Comparison of ENCODE assay signal across 20 cellular contexts in genomic region chr19:8204961-8205360, GRCh38. TPM values are rescaled to one million over a fixed set of nuclear protein-coding genes. Genes with fewer than 3 reads are reported as not detected.
DNase-seq lines count a peak whose midpoint lies in the region; ATAC-seq, FAIRE-seq and TF ChIP-seq lines count a peak whose summit lies in the region.
"Had no signal": no experiment of that assay in that cellular context is flagged by ENCODE, and none has a peak within 500 bp of the region (broad histone marks: within the 10 kb centered on the region; RNA-seq: fewer than 3 reads in every experiment).

No MANE protein-coding gene starts in this region.

- DNase-seq in T47D (ENCODE audit: low read depth in 1 of 2, low spot score in 1 of 2) (peak; percentile 31 to 80), MCF 10A (ENCODE audit: unreplicated experiment) (no peak), NCI-H2107 (lab: John Stamatoyannopoulos, UW) (peak; percentile 57), body of pancreas (peak; percentile 90 to 97 (median 95)), type B pancreatic cell (ENCODE audit: extremely low spot score, unreplicated experiment) (no peak), RCC 7860 (ENCODE audit: low spot score) (no peak), kidney glomerular epithelial cell (lab: John Stamatoyannopoulos, UW) (no peak)
- DNase-seq in effector memory CD4-positive, alpha-beta T cell, result no peak
- DNase-seq: activated CD4-positive, alpha-beta T cell treated with anti-CD3 and anti-CD28 coated beads for 36 hours; CD4-positive, CD25-positive, alpha-beta regulatory T cell; hypothalamus; left cardiac atrium; NCI-H446 treated with DMSO at 0.1 percent for 48 hours; stimulated activated CD4-positive, alpha-beta T cell treated with anti-CD3 and anti-CD28 coated beads, Interleukin-4, amount 100 ng/mL, for 4 hours had no signal

- H3K9me3 Mint-ChIP-seq in MCF 10A (ENCODE audit: unreplicated experiment) (no peaks in the 10 kb centered on the region), type B pancreatic cell (no peaks in the 10 kb centered on the region)
- H3K9me3 Mint-ChIP-seq: CD4-positive, CD25-positive, alpha-beta regulatory T cell had no signal

- H3K4me3 ChIP-seq in body of pancreas, result no peak overlapping the region
- no peak overlapping the region for H3K4me3 ChIP-seq in effector memory CD4-positive, alpha-beta T cell (ENCODE audit: insufficient read depth, low read depth, low read length, poor library complexity, severe bottlenecking)
- H3K4me3 ChIP-seq: tibial nerve had no signal

- CTCF ChIA-PET in MCF 10A (lab: Yijun Ruan, JAX), result interaction anchor here (1.1 kb wide), 1 partner anchor 198 kb away, joined by 4 read pairs; no protein-coding TSS in a partner anchor

- H3K27me3 Mint-ChIP-seq in MCF 10A (ENCODE audit: insufficient read depth, unreplicated experiment) (peaks cover 12% of the 10 kb centered on the region), type B pancreatic cell (peaks cover 4% of the 10 kb centered on the region)
- H3K27me3 Mint-ChIP-seq: activated CD4-positive, alpha-beta T cell treated with anti-CD3 and anti-CD28 coated beads for 36 hours; activated naive CD8-positive, alpha-beta T cell had no signal

- ATAC-seq in body of pancreas, result peak; percentile 65
- ATAC-seq: activated CD4-positive, alpha-beta T cell treated with anti-CD3 and anti-CD28 coated beads for 36 hours; left cardiac atrium had no signal

- H3K27me3 ChIP-seq in body of pancreas, result no peaks in the 10 kb centered on the region
- H3K27me3 ChIP-seq in effector memory CD4-positive, alpha-beta T cell (replicated peaks; ENCODE audit: control insufficient read depth, insufficient read depth, low read length, poor library complexity, severe bottlenecking), result no peaks in the 10 kb centered on the region
- H3K27me3 ChIP-seq: tibial nerve had no signal

- H3K4me1 ChIP-seq in body of pancreas, result peaks cover 59% of the 10 kb centered on the region
- H3K4me1 ChIP-seq in effector memory CD4-positive, alpha-beta T cell (ENCODE audit: control insufficient read depth, insufficient read depth, low read length, poor library complexity, severe bottlenecking), result peaks cover 6% of the 10 kb centered on the region

- in situ Hi-C loops in T47D (cut with HindIII; ENCODE audit: low pct_unique_long_range_greater_than_20kb, low sequenced_read_pairs), result no loop called here

- no peak for FAIRE-seq in RCC 7860 (lab: Jason Lieb, UNC)
- FAIRE-seq: A204.1 had no signal

- H3K4me1 Mint-ChIP-seq in MCF 10A (ENCODE audit: insufficient read depth, unreplicated experiment), result no peaks in the 10 kb centered on the region
- peaks cover 11% of the 10 kb centered on the region for H3K4me1 Mint-ChIP-seq in type B pancreatic cell (ENCODE audit: unreplicated experiment)

- H3K27ac Mint-ChIP-seq in MCF 10A (ENCODE audit: low read depth, unreplicated experiment) (no peak overlapping the region), type B pancreatic cell (peak overlapping the region; percentile 39)
- H3K27ac Mint-ChIP-seq: activated CD4-positive, alpha-beta T cell treated with anti-CD3 and anti-CD28 coated beads for 36 hours; activated naive CD8-positive, alpha-beta T cell had no signal

- TF ChIP-seq CTCF in MCF 10A (IDR thresholded peaks at IDR 0.05; ENCODE audit: unreplicated experiment) (no peak), body of pancreas (IDR thresholded peaks at IDR 0.05) (no peak), type B pancreatic cell (conservative IDR thresholded peaks at IDR 0.05) (no peak)

- peak overlapping the region; percentile 77 to 90 (median 88) for H3K27ac ChIP-seq in body of pancreas
- H3K27ac ChIP-seq in effector memory CD4-positive, alpha-beta T cell (ENCODE audit: insufficient read depth, low read length, poor library complexity, severe bottlenecking), result no peak overlapping the region
- H3K27ac ChIP-seq: parathyroid adenoma, tibial nerve had no signal

- H3K36me3 Mint-ChIP-seq in MCF 10A (ENCODE audit: insufficient read depth, unreplicated experiment) (no peaks in the 10 kb centered on the region), type B pancreatic cell (peaks cover under 1% of the 10 kb centered on the region)
- H3K36me3 Mint-ChIP-seq: activated naive CD8-positive, alpha-beta T cell; CD4-positive, CD25-positive, alpha-beta regulatory T cell had no signal

- intact Hi-C loops in MCF 10A (cut with micrococcal nuclease), result no loop called here
- intact Hi-C loops in body of pancreas (cut with DNase I), result no loop called here

- 29 to 35% methylated on average over 5 of the region's 5 CpGs for WGBS in body of pancreas, 2 donors

- no peaks in the 10 kb centered on the region for H3K9me3 ChIP-seq in body of pancreas
- H3K9me3 ChIP-seq in effector memory CD4-positive, alpha-beta T cell (ENCODE audit: control insufficient read depth, low read length), result no peaks in the 10 kb centered on the region
- H3K9me3 ChIP-seq: tibial nerve had no signal

- no peak for TF ChIP-seq POLR2A in body of pancreas (IDR thresholded peaks at IDR 0.05)

- no peaks in the 10 kb centered on the region for H3K36me3 ChIP-seq in body of pancreas (replicated peaks in 1 of 2; ENCODE audit: insufficient read depth in 1 of 2, low read depth in 2 of 2)
- H3K36me3 ChIP-seq in effector memory CD4-positive, alpha-beta T cell (ENCODE audit: control insufficient read depth, insufficient read depth, low read length), result no peaks in the 10 kb centered on the region
- H3K36me3 ChIP-seq: tibial nerve had no signal

- POLR2A ChIA-PET in MCF 10A (lab: Yijun Ruan, JAX), result no interaction called here

- BruUV-seq in MCF 10A (replicated peaks; lab: Mats Ljungman, UMichigan), result no TSS peak

- no peak overlapping the region for H3K4me3 Mint-ChIP-seq in MCF 10A (ENCODE audit: unreplicated experiment)
- no peak overlapping the region for H3K4me3 Mint-ChIP-seq in type B pancreatic cell
- H3K4me3 Mint-ChIP-seq: activated CD4-positive, alpha-beta T cell treated with anti-CD3 and anti-CD28 coated beads for 36 hours; activated naive CD8-positive, alpha-beta T cell had no signal

RNA-seq across cellular contexts. Expression of gene CERS4, which starts 4.2 kb away (rescaled TPM):
- 1.1 and 1.5 TPM in 2 replicates for total RNA-seq in MCF 10A (2022)
- total RNA-seq in body of pancreas, result 10 to 100 TPM; 53.1 to 87.4 TPM
- 52.8 and 56.3 TPM in 2 replicates for total RNA-seq in type B pancreatic cell (ENCODE audit: low replicate concordance)
- total RNA-seq: LHCN-M2 had no signal

RNA-seq across cellular contexts. Expression of gene FBN3, which starts 55.6 kb away (rescaled TPM):
- total RNA-seq in MCF 10A (2022), result not detected in 2 replicates
- total RNA-seq in body of pancreas, result under 1 TPM in 1 of 2 donors, not detected in 1; 0.26 TPM
- total RNA-seq in type B pancreatic cell (ENCODE audit: low replicate concordance), result 18.0 and 63.7 TPM in 2 replicates
- total RNA-seq: activated CD4-positive, alpha-beta T cell treated with anti-CD3 and anti-CD28 coated beads for 36 hours; left cardiac atrium; LHCN-M2; RPMI7951 had no signal

Comparison
In these comparisons a context has a peak if more than half of its experiments do, and no peak if none do; other contexts are left out.
1. DNase-seq: peak in T47D (2 of 2), NCI-H2107 (single experiment) and body of pancreas (4 of 4); none in MCF 10A (single experiment), type B pancreatic cell (single experiment), RCC 7860 (single experiment), effector memory CD4-positive, alpha-beta T cell (0 of 3) and kidney glomerular epithelial cell (single experiment).
2. RNA of gene CERS4, which starts 4.2 kb away (total RNA-seq): 53.1 to 87.4 TPM in body of pancreas and 52.8 to 56.3 TPM in type B pancreatic cell; 1.1 to 1.5 TPM in MCF 10A; every median in the first group is over 10 times any median in the second.
3. RNA of gene FBN3, which starts 55.6 kb away (total RNA-seq): 18.0 to 63.7 TPM in type B pancreatic cell; 0.26 TPM in body of pancreas and not detected in MCF 10A; every median in the first group is over 10 times any median in the second.